Comparison of ENCODE assay signal across 8 cellular contexts in the genomic region with DNA sequence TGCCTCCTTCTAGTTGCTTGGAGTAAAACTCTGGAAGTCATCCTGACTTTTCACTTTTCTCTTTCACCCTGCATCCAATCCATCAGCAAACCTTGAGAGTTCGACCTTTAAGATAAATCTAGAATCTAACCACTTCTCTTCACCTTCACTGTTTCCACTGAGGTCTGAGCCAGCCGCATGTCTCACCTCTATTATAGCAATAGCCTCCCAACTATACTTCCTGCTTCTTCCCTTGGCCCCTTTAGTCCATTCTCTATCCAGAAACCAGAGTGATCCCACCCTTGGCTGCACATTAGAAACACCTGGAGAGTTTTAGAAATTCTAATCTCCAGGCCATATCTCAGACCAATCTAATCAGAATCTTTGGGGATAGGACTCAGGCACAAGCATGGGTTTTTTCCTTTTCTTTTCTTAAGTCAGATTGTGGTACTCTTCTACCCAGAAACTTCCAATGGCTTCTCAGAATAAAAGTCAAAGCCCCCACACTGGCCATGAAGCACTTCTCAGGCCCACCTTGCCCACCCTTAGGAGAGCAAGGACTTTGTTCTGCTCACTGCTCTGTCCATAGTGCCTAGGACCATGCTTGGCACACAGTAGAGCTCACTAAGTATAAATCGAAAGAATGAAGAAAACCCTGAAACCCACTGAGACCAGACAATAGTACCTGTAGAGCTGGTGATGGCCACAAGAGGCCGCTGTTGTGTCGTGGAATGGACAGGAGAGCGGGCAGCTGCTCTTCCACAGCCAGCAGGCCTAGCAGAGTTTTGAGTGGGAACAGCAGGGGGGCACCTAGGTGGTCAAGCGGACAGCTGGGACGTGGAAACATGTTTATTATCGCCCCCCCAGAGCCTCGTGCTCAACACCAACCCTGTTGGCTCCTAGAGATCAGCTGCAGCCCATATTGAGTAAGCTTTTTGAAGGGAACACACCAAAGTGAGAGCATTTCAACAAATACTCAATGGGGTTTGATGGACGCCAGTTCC. TPM values are rescaled to one million over a fixed set of nuclear protein-coding genes. Genes with fewer than 3 reads are reported as not detected.
DNase-seq lines count a peak whose midpoint lies in the region; TF ChIP-seq lines count a peak whose summit lies in the region.

No MANE protein-coding gene starts in this region.

- POLR2A ChIA-PET in GM10248 (lab: Yijun Ruan, JAX) = interaction anchor here (0.7 kb wide), 1 partner anchor 334 kb away, joined by 6 read pairs; no protein-coding TSS in a partner anchor

- peaks cover 11% of the 10 kb centered on the region for H3K4me1 Mint-ChIP-seq in activated naive CD4-positive, alpha-beta T cell treated with anti-CD3 and anti-CD28 coated beads for 36 hours (ENCODE audit: low read depth)
- H3K4me1 Mint-ChIP-seq in type B pancreatic cell (ENCODE audit: unreplicated experiment) = peaks cover 2% of the 10 kb centered on the region

- no peaks in the 10 kb centered on the region for H3K36me3 ChIP-seq in H7 (replicated peaks; ENCODE audit: control insufficient read depth, insufficient read depth, low read length)
- H3K36me3 ChIP-seq in SK-N-MC (ENCODE audit: insufficient read depth, low read length) = no peaks in the 10 kb centered on the region

- CTCF ChIA-PET in GM10248 (lab: Yijun Ruan, JAX) = interaction anchor here (0.6 to 4.0 kb wide), 73 partner anchors 11 to 571 kb away, joined by 3 to 80 read pairs (median 5); partner anchors contain the start of genes FAM114A2, GALNT10 and MFAP3
- CTCF ChIA-PET in activated naive CD4-positive, alpha-beta T cell treated with anti-CD3 and anti-CD28 coated beads for 36 hours (lab: Charles Lee) = interaction anchor here (0.5 to 5.4 kb wide), 56 partner anchors 8 to 915 kb away, joined by 3 to 113 read pairs (median 4); partner anchors contain the start of gene GALNT10

- no peak overlapping the region for H3K27ac ChIP-seq in SK-N-MC

- H3K4me3 ChIP-seq in H7 (ENCODE audit: insufficient read depth, low read depth, low read length) (no peak overlapping the region), LNCaP clone FGC (ENCODE audit: low read depth, low read length) (peak overlapping the region; percentile 10; the same call in 1 of the 2 replicates), SK-N-MC (no peak overlapping the region)

- no peak overlapping the region for H3K27ac Mint-ChIP-seq in activated naive CD4-positive, alpha-beta T cell treated with anti-CD3 and anti-CD28 coated beads for 36 hours
- H3K27ac Mint-ChIP-seq in type B pancreatic cell = peak overlapping the region; percentile 14

- H3K36me3 Mint-ChIP-seq in activated naive CD4-positive, alpha-beta T cell treated with anti-CD3 and anti-CD28 coated beads for 36 hours (ENCODE audit: low read depth) = no peaks in the 10 kb centered on the region
- H3K36me3 Mint-ChIP-seq in type B pancreatic cell = no peaks in the 10 kb centered on the region

- DNase-seq in GM10248 (ENCODE audit: extremely low spot score) (peak; percentile 86), H7 (peak; percentile 57), LNCaP clone FGC (ENCODE audit: low read depth) (no peak), SK-N-MC (ENCODE audit: low read depth, low spot score) (no peak), glomerular visceral epithelial cell (ENCODE audit: extremely low spot score) (peak; percentile 82), posterior cingulate gyrus (peak; percentile 64 to 97 (median 88)), type B pancreatic cell (ENCODE audit: extremely low spot score, unreplicated experiment) (peak; percentile 81)
- peak; percentile 91 for DNase-seq in activated naive CD4-positive, alpha-beta T cell treated with anti-CD3 and anti-CD28 coated beads for 36 hours

- H3K9me3 Mint-ChIP-seq in activated naive CD4-positive, alpha-beta T cell treated with anti-CD3 and anti-CD28 coated beads for 36 hours = no peaks in the 10 kb centered on the region
- H3K9me3 Mint-ChIP-seq in type B pancreatic cell = no peaks in the 10 kb centered on the region

- H3K27me3 ChIP-seq in H7 (ENCODE audit: control insufficient read depth, insufficient read depth, low read length) = peaks cover 1% of the 10 kb centered on the region; the same call in 1 of the 2 replicates

- peak; percentile 88 for TF ChIP-seq CTCF in GM10248 (IDR thresholded peaks at IDR 0.05; ENCODE audit: control extremely low read depth, extremely low read depth, low read depth, missing control alignments)
- TF ChIP-seq CTCF in LNCaP clone FGC (IDR thresholded peaks at IDR 0.05; ENCODE audit: control insufficient read depth, extremely low read depth, insufficient read depth) = peak; percentile 96
- TF ChIP-seq CTCF in type B pancreatic cell (conservative IDR thresholded peaks at IDR 0.05) = peak; percentile 98

- peak overlapping the region; percentile 17 for H3K9ac ChIP-seq in SK-N-MC (ENCODE audit: insufficient read length)

- H3K9me3 ChIP-seq in SK-N-MC (ENCODE audit: low read depth, low read length) = no peaks in the 10 kb centered on the region

- no peak overlapping the region for H3K4me3 Mint-ChIP-seq in activated naive CD4-positive, alpha-beta T cell treated with anti-CD3 and anti-CD28 coated beads for 36 hours
- H3K4me3 Mint-ChIP-seq in type B pancreatic cell = no peak overlapping the region

- intact Hi-C loops in activated naive CD4-positive, alpha-beta T cell treated with anti-CD3 and anti-CD28 coated beads for 36 hours (cut with micrococcal nuclease) = loop anchor here (1.0 to 2.0 kb wide), 10 partner anchors 33 to 569 kb away; partner anchors contain the start of genes FAM114A2, MFAP3 and SAP30L
- intact Hi-C loops in posterior cingulate gyrus (cut with DNase I) = loop anchor here (1.0 to 10.0 kb wide), 3 partner anchors 108 to 533 kb away; no protein-coding TSS in a partner anchor

- H3K27me3 Mint-ChIP-seq in activated naive CD4-positive, alpha-beta T cell treated with anti-CD3 and anti-CD28 coated beads for 36 hours (ENCODE audit: low read depth) = no peaks in the 10 kb centered on the region
- peaks cover 34% of the 10 kb centered on the region for H3K27me3 Mint-ChIP-seq in type B pancreatic cell

RNA-seq across cellular contexts. Expression of gene MFAP3, which starts 33.3 kb away (rescaled TPM):
- 25.9 and 27.3 TPM in 2 replicates for total RNA-seq in H7 (2014; rRNA removed; shearing (Covaris generic))
- total RNA-seq in activated naive CD4-positive, alpha-beta T cell treated with anti-CD3 and anti-CD28 coated beads for 36 hours = 1 to 10 TPM; 7.9 to 8.4 TPM
- 35.4 and 37.9 TPM in 2 replicates for total RNA-seq in type B pancreatic cell (ENCODE audit: low replicate concordance)

RNA-seq across cellular contexts. Expression of gene FAM114A2, which starts 33.4 kb away (rescaled TPM):
- total RNA-seq in H7 (2014; rRNA removed; shearing (Covaris generic)) = 6.1 and 9.6 TPM in 2 replicates
- total RNA-seq in activated naive CD4-positive, alpha-beta T cell treated with anti-CD3 and anti-CD28 coated beads for 36 hours = 10 to 100 TPM; 25.0 to 25.9 TPM
- 18.5 and 30.4 TPM in 2 replicates for total RNA-seq in type B pancreatic cell (ENCODE audit: low replicate concordance)

Comparison
In these comparisons a context has a peak if more than half of its experiments do, and no peak if none do; other contexts are left out.
1. DNase-seq: peak in GM10248 (single experiment), H7 (single experiment), activated naive CD4-positive, alpha-beta T cell treated with anti-CD3 and anti-CD28 coated beads for 36 hours (single experiment), glomerular visceral epithelial cell (single experiment), posterior cingulate gyrus (10 of 10) and type B pancreatic cell (single experiment); none in LNCaP clone FGC (single experiment) and SK-N-MC (single experiment).
2. Peak in every context shown above with its lines, with median percentiles within 50 percentile points of each other: CTCF ChIP-seq.